ENCODE assay signal across 1 cellular context in the genomic region with DNA sequence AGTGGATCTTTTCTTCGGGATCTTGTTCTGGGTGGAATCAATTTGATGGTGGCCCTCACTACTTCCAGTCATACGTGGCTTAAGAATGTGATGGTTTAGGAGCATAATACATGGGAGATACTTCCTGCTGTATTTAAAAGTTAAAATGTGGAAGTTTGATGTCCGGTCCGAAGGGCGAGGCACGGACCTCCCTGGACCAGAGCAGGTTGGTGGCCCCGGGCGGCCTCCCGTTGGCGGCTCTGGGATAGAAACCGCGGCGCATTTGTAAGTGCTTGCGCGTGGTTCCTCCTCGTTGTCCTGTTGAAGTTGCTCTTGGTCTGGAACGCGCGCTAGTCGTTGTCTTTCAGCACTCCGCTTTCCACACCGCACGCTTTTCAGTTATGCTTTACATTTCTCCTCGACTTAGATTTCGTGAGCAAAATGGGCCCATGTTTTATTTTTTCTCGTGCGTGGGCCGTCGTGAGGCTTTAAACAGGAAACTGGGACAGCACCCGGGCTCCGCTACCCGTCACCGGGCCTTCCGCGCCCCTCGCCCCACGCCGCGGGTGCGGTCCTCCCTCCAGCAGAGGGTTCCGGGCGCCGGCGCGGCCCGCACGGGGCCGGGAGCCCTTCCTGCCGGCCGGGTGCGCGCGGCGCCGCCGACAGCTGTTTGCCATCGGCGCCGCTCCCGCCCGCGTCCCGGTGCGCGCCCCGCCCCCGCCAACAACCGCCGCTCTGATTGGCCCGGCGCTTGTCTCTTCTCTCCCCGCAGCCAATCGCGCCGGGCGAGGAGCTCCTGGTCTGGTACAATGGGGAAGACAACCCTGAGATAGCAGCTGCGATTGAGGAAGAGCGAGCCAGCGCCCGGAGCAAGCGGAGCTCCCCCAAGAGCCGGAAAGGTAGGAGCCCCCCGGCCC.
A peak's percentile ranks its signal among the peaks of the same experiment; 100 is the strongest.
TF ChIP-seq lines count a peak whose summit lies in the region.

No MANE protein-coding gene starts in this region.

TF ChIP-seq in K562, 482 proteins besides CTCF, POLR2A, EP300 and RAD21 (continued from another document and continues in another):
- TF ChIP-seq TBP (optimal IDR thresholded peaks at IDR 0.05; ENCODE audit: low read depth, low read length), result peak; percentile 87
- no peak for TF ChIP-seq PTRF (tag; IDR thresholded peaks at IDR 0.05)
- no peak for TF ChIP-seq CEBPG (CRISPR knock-in tag; IDR thresholded peaks at IDR 0.05)
- no peak for TF ChIP-seq CEBPG (tag; conservative IDR thresholded peaks at IDR 0.05 in 1 of 2, IDR thresholded peaks at IDR 0.05 in 1 of 2)
- no peak for TF ChIP-seq JUNB (CRISPR knock-in tag; conservative IDR thresholded peaks at IDR 0.05)
- TF ChIP-seq, protein P1, sequence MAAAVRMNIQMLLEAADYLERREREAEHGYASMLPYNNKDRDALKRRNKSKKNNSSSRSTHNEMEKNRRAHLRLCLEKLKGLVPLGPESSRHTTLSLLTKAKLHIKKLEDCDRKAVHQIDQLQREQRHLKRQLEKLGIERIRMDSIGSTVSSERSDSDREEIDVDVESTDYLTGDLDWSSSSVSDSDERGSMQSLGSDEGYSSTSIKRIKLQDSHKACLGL (CRISPR knock-in tag; IDR thresholded peaks at IDR 0.05; ENCODE audit: borderline replicate concordance, poor library complexity, severe bottlenecking), result no peak
- TF ChIP-seq, protein P2, sequence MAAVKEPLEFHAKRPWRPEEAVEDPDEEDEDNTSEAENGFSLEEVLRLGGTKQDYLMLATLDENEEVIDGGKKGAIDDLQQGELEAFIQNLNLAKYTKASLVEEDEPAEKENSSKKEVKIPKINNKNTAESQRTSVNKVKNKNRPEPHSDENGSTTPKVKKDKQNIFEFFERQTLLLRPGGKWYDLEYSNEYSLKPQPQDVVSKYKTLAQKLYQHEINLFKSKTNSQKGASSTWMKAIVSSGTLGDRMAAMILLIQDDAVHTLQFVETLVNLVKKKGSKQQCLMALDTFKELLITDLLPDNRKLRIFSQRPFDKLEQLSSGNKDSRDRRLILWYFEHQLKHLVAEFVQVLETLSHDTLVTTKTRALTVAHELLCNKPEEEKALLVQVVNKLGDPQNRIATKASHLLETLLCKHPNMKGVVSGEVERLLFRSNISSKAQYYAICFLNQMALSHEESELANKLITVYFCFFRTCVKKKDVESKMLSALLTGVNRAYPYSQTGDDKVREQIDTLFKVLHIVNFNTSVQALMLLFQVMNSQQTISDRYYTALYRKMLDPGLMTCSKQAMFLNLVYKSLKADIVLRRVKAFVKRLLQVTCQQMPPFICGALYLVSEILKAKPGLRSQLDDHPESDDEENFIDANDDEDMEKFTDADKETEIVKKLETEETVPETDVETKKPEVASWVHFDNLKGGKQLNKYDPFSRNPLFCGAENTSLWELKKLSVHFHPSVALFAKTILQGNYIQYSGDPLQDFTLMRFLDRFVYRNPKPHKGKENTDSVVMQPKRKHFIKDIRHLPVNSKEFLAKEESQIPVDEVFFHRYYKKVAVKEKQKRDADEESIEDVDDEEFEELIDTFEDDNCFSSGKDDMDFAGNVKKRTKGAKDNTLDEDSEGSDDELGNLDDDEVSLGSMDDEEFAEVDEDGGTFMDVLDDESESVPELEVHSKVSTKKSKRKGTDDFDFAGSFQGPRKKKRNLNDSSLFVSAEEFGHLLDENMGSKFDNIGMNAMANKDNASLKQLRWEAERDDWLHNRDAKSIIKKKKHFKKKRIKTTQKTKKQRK (IDR thresholded peaks at IDR 0.05; ENCODE audit: borderline replicate concordance, low read depth, low read length), result no peak
- no peak for TF ChIP-seq BRD9 (IDR thresholded peaks at IDR 0.05; ENCODE audit: low read depth, partially characterized antibody)
- TF ChIP-seq, protein P3, sequence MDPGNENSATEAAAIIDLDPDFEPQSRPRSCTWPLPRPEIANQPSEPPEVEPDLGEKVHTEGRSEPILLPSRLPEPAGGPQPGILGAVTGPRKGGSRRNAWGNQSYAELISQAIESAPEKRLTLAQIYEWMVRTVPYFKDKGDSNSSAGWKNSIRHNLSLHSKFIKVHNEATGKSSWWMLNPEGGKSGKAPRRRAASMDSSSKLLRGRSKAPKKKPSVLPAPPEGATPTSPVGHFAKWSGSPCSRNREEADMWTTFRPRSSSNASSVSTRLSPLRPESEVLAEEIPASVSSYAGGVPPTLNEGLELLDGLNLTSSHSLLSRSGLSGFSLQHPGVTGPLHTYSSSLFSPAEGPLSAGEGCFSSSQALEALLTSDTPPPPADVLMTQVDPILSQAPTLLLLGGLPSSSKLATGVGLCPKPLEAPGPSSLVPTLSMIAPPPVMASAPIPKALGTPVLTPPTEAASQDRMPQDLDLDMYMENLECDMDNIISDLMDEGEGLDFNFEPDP (CRISPR knock-in tag; IDR thresholded peaks at IDR 0.05), result no peak
- TF ChIP-seq ZNF316 (IDR thresholded peaks at IDR 0.05), result no peak
- no peak for TF ChIP-seq USF2 (CRISPR knock-in tag; IDR thresholded peaks at IDR 0.05)
- no peak for TF ChIP-seq POLR3A (IDR thresholded peaks at IDR 0.05; ENCODE audit: borderline replicate concordance, extremely low read depth, insufficient read depth, insufficient read length)
- TF ChIP-seq, protein P4, sequence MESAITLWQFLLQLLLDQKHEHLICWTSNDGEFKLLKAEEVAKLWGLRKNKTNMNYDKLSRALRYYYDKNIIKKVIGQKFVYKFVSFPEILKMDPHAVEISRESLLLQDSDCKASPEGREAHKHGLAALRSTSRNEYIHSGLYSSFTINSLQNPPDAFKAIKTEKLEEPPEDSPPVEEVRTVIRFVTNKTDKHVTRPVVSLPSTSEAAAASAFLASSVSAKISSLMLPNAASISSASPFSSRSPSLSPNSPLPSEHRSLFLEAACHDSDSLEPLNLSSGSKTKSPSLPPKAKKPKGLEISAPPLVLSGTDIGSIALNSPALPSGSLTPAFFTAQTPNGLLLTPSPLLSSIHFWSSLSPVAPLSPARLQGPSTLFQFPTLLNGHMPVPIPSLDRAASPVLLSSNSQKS (CRISPR knock-in tag; IDR thresholded peaks at IDR 0.05), result no peak
- no peak for TF ChIP-seq NFIC (IDR thresholded peaks at IDR 0.05)
- no peak for TF ChIP-seq ZNF184 (CRISPR knock-in tag; IDR thresholded peaks at IDR 0.05)
- TF ChIP-seq RBFOX2 (IDR thresholded peaks at IDR 0.05; ENCODE audit: low read depth, low read length), result peak; percentile 81
- no peak for TF ChIP-seq ZNF398 (CRISPR knock-in tag; IDR thresholded peaks at IDR 0.05)
- no peak for TF ChIP-seq ZNF696 (CRISPR knock-in tag; conservative IDR thresholded peaks at IDR 0.05)
- no peak for TF ChIP-seq ZNF24 (IDR thresholded peaks at IDR 0.05)
- TF ChIP-seq, protein P5, sequence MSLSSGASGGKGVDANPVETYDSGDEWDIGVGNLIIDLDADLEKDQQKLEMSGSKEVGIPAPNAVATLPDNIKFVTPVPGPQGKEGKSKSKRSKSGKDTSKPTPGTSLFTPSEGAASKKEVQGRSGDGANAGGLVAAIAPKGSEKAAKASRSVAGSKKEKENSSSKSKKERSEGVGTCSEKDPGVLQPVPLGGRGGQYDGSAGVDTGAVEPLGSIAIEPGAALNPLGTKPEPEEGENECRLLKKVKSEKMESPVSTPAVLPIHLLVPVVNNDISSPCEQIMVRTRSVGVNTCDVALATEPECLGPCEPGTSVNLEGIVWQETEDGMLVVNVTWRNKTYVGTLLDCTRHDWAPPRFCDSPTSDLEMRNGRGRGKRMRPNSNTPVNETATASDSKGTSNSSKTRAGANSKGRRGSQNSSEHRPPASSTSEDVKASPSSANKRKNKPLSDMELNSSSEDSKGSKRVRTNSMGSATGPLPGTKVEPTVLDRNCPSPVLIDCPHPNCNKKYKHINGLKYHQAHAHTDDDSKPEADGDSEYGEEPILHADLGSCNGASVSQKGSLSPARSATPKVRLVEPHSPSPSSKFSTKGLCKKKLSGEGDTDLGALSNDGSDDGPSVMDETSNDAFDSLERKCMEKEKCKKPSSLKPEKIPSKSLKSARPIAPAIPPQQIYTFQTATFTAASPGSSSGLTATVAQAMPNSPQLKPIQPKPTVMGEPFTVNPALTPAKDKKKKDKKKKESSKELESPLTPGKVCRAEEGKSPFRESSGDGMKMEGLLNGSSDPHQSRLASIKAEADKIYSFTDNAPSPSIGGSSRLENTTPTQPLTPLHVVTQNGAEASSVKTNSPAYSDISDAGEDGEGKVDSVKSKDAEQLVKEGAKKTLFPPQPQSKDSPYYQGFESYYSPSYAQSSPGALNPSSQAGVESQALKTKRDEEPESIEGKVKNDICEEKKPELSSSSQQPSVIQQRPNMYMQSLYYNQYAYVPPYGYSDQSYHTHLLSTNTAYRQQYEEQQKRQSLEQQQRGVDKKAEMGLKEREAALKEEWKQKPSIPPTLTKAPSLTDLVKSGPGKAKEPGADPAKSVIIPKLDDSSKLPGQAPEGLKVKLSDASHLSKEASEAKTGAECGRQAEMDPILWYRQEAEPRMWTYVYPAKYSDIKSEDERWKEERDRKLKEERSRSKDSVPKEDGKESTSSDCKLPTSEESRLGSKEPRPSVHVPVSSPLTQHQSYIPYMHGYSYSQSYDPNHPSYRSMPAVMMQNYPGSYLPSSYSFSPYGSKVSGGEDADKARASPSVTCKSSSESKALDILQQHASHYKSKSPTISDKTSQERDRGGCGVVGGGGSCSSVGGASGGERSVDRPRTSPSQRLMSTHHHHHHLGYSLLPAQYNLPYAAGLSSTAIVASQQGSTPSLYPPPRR (CRISPR knock-in tag; IDR thresholded peaks at IDR 0.05; ENCODE audit: borderline replicate concordance), result no peak
- TF ChIP-seq HDAC3 (IDR thresholded peaks at IDR 0.05; ENCODE audit: borderline replicate concordance, partially characterized antibody), result no peak
- no peak for TF ChIP-seq TRIM24 (IDR thresholded peaks at IDR 0.05)
- TF ChIP-seq PHF21A (IDR thresholded peaks at IDR 0.05; ENCODE audit: borderline replicate concordance, low read depth), result no peak
- TF ChIP-seq FOXA1 (IDR thresholded peaks at IDR 0.05; ENCODE audit: borderline replicate concordance), result no peak
- no peak for TF ChIP-seq ZFP30 (CRISPR knock-in tag; IDR thresholded peaks at IDR 0.05; ENCODE audit: borderline replicate concordance)
- TF ChIP-seq PBX2 (CRISPR knock-in tag; IDR thresholded peaks at IDR 0.05; ENCODE audit: low read depth), result no peak
- TF ChIP-seq PBX2 (tag; conservative IDR thresholded peaks at IDR 0.05; ENCODE audit: low read depth), result no peak
- TF ChIP-seq, protein P6, sequence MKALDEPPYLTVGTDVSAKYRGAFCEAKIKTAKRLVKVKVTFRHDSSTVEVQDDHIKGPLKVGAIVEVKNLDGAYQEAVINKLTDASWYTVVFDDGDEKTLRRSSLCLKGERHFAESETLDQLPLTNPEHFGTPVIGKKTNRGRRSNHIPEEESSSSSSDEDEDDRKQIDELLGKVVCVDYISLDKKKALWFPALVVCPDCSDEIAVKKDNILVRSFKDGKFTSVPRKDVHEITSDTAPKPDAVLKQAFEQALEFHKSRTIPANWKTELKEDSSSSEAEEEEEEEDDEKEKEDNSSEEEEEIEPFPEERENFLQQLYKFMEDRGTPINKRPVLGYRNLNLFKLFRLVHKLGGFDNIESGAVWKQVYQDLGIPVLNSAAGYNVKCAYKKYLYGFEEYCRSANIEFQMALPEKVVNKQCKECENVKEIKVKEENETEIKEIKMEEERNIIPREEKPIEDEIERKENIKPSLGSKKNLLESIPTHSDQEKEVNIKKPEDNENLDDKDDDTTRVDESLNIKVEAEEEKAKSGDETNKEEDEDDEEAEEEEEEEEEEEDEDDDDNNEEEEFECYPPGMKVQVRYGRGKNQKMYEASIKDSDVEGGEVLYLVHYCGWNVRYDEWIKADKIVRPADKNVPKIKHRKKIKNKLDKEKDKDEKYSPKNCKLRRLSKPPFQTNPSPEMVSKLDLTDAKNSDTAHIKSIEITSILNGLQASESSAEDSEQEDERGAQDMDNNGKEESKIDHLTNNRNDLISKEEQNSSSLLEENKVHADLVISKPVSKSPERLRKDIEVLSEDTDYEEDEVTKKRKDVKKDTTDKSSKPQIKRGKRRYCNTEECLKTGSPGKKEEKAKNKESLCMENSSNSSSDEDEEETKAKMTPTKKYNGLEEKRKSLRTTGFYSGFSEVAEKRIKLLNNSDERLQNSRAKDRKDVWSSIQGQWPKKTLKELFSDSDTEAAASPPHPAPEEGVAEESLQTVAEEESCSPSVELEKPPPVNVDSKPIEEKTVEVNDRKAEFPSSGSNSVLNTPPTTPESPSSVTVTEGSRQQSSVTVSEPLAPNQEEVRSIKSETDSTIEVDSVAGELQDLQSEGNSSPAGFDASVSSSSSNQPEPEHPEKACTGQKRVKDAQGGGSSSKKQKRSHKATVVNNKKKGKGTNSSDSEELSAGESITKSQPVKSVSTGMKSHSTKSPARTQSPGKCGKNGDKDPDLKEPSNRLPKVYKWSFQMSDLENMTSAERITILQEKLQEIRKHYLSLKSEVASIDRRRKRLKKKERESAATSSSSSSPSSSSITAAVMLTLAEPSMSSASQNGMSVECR (CRISPR knock-in tag; IDR thresholded peaks at IDR 0.05), result peak; percentile 18; the same call in 1 of the 2 replicates
- no peak for TF ChIP-seq ZNF830 (CRISPR knock-in tag; IDR thresholded peaks at IDR 0.05)
- TF ChIP-seq SIN3A (IDR thresholded peaks at IDR 0.05; ENCODE audit: borderline replicate concordance in 2 of 2, control insufficient read depth in 1 of 2, low read depth in 2 of 2, low read length in 2 of 2), result peak; percentile 72 to 78; a peak in 1 of 4 replicates
